ENCODE assay signal across 8 cellular contexts in genomic region chr3:138348950-138349739, GRCh38. TPM values are rescaled to one million over a fixed set of nuclear protein-coding genes. Genes with fewer than 3 reads are reported as not detected.
A peak's percentile ranks its signal among the peaks of the same experiment; 100 is the strongest.
DNase-seq lines count a peak whose midpoint lies in the region; ATAC-seq and TF ChIP-seq lines count a peak whose summit lies in the region.

No MANE protein-coding gene starts in this region.

- POLR2A ChIA-PET in activated CD8-positive, alpha-beta T cell treated with anti-CD3 and anti-CD28 coated beads for 36 hours (lab: Charles Lee), result no interaction called here

- no peaks in the 10 kb centered on the region for H3K27me3 ChIP-seq in right cardiac atrium (ENCODE audit: control insufficient read depth, insufficient read depth)

- no peaks in the 10 kb centered on the region for H3K9me3 ChIP-seq in right cardiac atrium (ENCODE audit: control insufficient read depth, low read length)

- H3K9me3 Mint-ChIP-seq in activated naive CD4-positive, alpha-beta T cell treated with anti-CD3 and anti-CD28 coated beads, Interleukin-2, amount 10 ng/mL, durations not matched to agents 7 days and 5 days, result no peaks in the 10 kb centered on the region
- H3K9me3 Mint-ChIP-seq in activated CD8-positive, alpha-beta T cell treated with anti-CD3 and anti-CD28 coated beads for 36 hours, result no peaks in the 10 kb centered on the region

- no peak for ATAC-seq in activated CD8-positive, alpha-beta T cell treated with anti-CD3 and anti-CD28 coated beads for 36 hours
- peak; percentile 17 to 27 for ATAC-seq in right cardiac atrium
- no peak for ATAC-seq in HG03520 (IDR thresholded peaks at IDR 0.05; ENCODE audit: unreplicated experiment)
- ATAC-seq in HG03354 (IDR thresholded peaks at IDR 0.05; ENCODE audit: poor library complexity, severe bottlenecking, unreplicated experiment), result no peak

- 7% methylated on average over 28 of the region's 28 CpGs for WGBS in right cardiac atrium

- no peaks in the 10 kb centered on the region for H3K36me3 Mint-ChIP-seq in activated naive CD4-positive, alpha-beta T cell treated with anti-CD3 and anti-CD28 coated beads, Interleukin-2, amount 10 ng/mL, durations not matched to agents 7 days and 5 days
- no peaks in the 10 kb centered on the region for H3K36me3 Mint-ChIP-seq in activated CD8-positive, alpha-beta T cell treated with anti-CD3 and anti-CD28 coated beads for 36 hours (ENCODE audit: low read depth)

- peak overlapping the region; percentile 44 for H3K4me3 Mint-ChIP-seq in activated naive CD4-positive, alpha-beta T cell treated with anti-CD3 and anti-CD28 coated beads, Interleukin-2, amount 10 ng/mL, durations not matched to agents 7 days and 5 days
- H3K4me3 Mint-ChIP-seq in activated CD8-positive, alpha-beta T cell treated with anti-CD3 and anti-CD28 coated beads for 36 hours, result peak overlapping the region; percentile 50

- CTCF ChIA-PET in activated naive CD4-positive, alpha-beta T cell treated with anti-CD3 and anti-CD28 coated beads, Interleukin-2, amount 10 ng/mL, durations not matched to agents 7 days and 5 days (lab: Charles Lee), result interaction anchor here (1.1 to 1.4 kb wide), 3 partner anchors 10 to 68 kb away, joined by 3 read pairs; no protein-coding TSS in a partner anchor
- CTCF ChIA-PET in activated CD8-positive, alpha-beta T cell treated with anti-CD3 and anti-CD28 coated beads for 36 hours (lab: Charles Lee), result interaction anchor here (0.8 to 3.4 kb wide), 6 partner anchors 15 to 169 kb away, joined by 3 to 16 read pairs (median 4); no protein-coding TSS in a partner anchor

- H3K27ac ChIP-seq in right cardiac atrium (ENCODE audit: low read length), result peak overlapping the region; percentile 89

- no peak for TF ChIP-seq CTCF in activated CD8-positive, alpha-beta T cell treated with anti-CD3 and anti-CD28 coated beads for 36 hours (IDR thresholded peaks at IDR 0.05)

- peaks cover 79% of the 10 kb centered on the region for H3K27me3 Mint-ChIP-seq in activated naive CD4-positive, alpha-beta T cell treated with anti-CD3 and anti-CD28 coated beads, Interleukin-2, amount 10 ng/mL, durations not matched to agents 7 days and 5 days
- peaks cover 41% of the 10 kb centered on the region for H3K27me3 Mint-ChIP-seq in activated CD8-positive, alpha-beta T cell treated with anti-CD3 and anti-CD28 coated beads for 36 hours

- H3K4me1 ChIP-seq in right cardiac atrium (ENCODE audit: control insufficient read depth, insufficient read depth, low read length), result peaks cover 10% of the 10 kb centered on the region

- no peak overlapping the region for H3K27ac Mint-ChIP-seq in activated naive CD4-positive, alpha-beta T cell treated with anti-CD3 and anti-CD28 coated beads, Interleukin-2, amount 10 ng/mL, durations not matched to agents 7 days and 5 days
- no peak overlapping the region for H3K27ac Mint-ChIP-seq in activated CD8-positive, alpha-beta T cell treated with anti-CD3 and anti-CD28 coated beads for 36 hours

- H3K4me3 ChIP-seq in right cardiac atrium (ENCODE audit: low read length), result peak overlapping the region; percentile 96

- H3K4me1 Mint-ChIP-seq in activated naive CD4-positive, alpha-beta T cell treated with anti-CD3 and anti-CD28 coated beads, Interleukin-2, amount 10 ng/mL, durations not matched to agents 7 days and 5 days, result peaks cover 9% of the 10 kb centered on the region
- H3K4me1 Mint-ChIP-seq in activated CD8-positive, alpha-beta T cell treated with anti-CD3 and anti-CD28 coated beads for 36 hours (ENCODE audit: low read depth), result peaks cover 4% of the 10 kb centered on the region

- DNase-seq in activated naive CD4-positive, alpha-beta T cell treated with anti-CD3 and anti-CD28 coated beads, Interleukin-2, amount 10 ng/mL, durations not matched to agents 7 days and 5 days, result no peak
- no peak for DNase-seq in activated naive CD4-positive, alpha-beta T cell (lab: John Stamatoyannopoulos, UW)
- DNase-seq in activated CD8-positive, alpha-beta T cell treated with anti-CD3 and anti-CD28 coated beads for 36 hours, result no peak
- DNase-seq in right cardiac atrium, result peak in 2 of 3 donors; percentile 56 to 73
- peak; percentile 74 for DNase-seq in retina
- no peak for DNase-seq in effector CD4-positive, alpha-beta T cell

- intact Hi-C loops in activated CD8-positive, alpha-beta T cell treated with anti-CD3 and anti-CD28 coated beads for 36 hours (cut with micrococcal nuclease), result no loop called here
- intact Hi-C loops in right cardiac atrium (cut with DNase I), result loop anchor here in 2 of 4 donors (5.0 kb wide), 1 partner anchor 33 kb away; no protein-coding TSS in a partner anchor

RNA-seq across cellular contexts. Expression of gene MRAS, which starts 0.8 kb away (rescaled TPM):
- under 1 TPM in 1 of 2 experiments, not detected in 1; 0.07 TPM for total RNA-seq in activated CD8-positive, alpha-beta T cell treated with anti-CD3 and anti-CD28 coated beads for 36 hours
- total RNA-seq in right cardiac atrium, result 100 to 1,000 TPM; 244 to 374 (median 303) TPM
- 184 TPM for polyA plus RNA-seq in right cardiac atrium

RNA-seq across cellular contexts. Expression of gene NME9, which starts 19.5 kb away (rescaled TPM):
- under 1 TPM in 1 of 2 experiments, not detected in 1; 0.45 TPM for total RNA-seq in activated CD8-positive, alpha-beta T cell treated with anti-CD3 and anti-CD28 coated beads for 36 hours
- total RNA-seq in right cardiac atrium, result under 1 TPM in 2 of 4 donors, not detected in 2; 0.17 to 0.35 TPM
- polyA plus RNA-seq in right cardiac atrium, result 0.09 TPM

Comparison
In these comparisons a context has a peak if more than half of its experiments do, and no peak if none do; other contexts are left out.
1. DNase-seq: peak in right cardiac atrium (2 of 3) and retina (single experiment); none in activated naive CD4-positive, alpha-beta T cell treated with anti-CD3 and anti-CD28 coated beads, Interleukin-2, amount 10 ng/mL, durations not matched to agents 7 days and 5 days (single experiment), activated naive CD4-positive, alpha-beta T cell (0 of 4), activated CD8-positive, alpha-beta T cell treated with anti-CD3 and anti-CD28 coated beads for 36 hours (single experiment) and effector CD4-positive, alpha-beta T cell (single experiment).
2. ATAC-seq: peak in right cardiac atrium (2 of 2); none in activated CD8-positive, alpha-beta T cell treated with anti-CD3 and anti-CD28 coated beads for 36 hours (single experiment), HG03520 (single experiment) and HG03354 (single experiment).
3. RNA of gene MRAS, which starts 0.8 kb away (total RNA-seq): 244 to 374 TPM in right cardiac atrium; 0.07 TPM in activated CD8-positive, alpha-beta T cell treated with anti-CD3 and anti-CD28 coated beads for 36 hours; every median in the first group is over 100 times any median in the second.